8 cellular contexts compared by ENCODE assay signal in the genomic region with DNA sequence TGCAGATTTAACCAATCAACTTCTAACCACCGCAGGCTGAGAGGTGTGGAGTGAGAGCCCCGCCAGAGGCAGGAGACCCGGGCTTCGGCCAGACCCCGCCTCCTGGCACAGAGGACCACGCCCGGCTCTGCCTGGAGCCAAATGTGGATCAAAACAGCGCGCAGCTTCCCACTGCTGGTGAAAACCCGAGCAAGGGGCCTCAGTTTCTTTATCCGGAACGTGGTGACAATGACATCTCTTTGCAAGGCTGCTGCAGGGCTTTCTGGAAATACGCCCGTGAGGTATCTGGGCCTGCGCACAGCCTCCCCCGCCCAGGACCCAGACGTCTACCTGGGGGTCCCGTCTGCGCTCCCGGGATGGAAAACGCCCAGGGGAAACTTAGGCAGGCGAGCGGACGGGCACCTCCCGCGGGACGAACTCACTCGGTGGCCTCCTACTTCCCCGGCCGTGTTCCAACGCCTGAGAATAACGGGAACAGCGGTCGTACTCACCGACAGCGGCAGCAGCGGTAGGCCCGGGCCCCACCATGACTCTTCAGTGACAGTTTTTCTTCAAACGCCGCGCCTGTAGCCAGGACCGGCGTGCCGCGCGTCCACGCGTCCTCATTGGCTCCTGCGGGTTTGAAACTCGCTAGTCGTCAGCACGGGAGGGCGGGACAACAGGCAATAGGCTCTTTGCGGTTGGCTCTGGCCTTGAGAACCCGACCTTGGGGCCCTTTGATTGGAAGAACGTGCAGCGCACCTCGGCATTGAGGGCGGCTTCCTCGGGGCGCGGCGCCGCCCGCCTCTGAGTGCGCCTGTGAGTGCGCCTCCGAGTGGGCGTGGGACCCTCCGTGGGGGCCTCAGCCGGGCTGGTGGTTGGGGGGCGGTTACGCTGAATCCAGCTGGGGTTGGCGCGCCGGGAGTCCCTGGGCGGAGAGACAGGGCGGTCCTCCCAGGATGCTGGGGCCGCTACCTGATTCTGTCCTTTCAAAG. TPM values are rescaled to one million over a fixed set of nuclear protein-coding genes. Genes with fewer than 3 reads are reported as not detected.
DNase-seq lines count a peak whose midpoint lies in the region; ATAC-seq and TF ChIP-seq lines count a peak whose summit lies in the region.

A gene with protein sequence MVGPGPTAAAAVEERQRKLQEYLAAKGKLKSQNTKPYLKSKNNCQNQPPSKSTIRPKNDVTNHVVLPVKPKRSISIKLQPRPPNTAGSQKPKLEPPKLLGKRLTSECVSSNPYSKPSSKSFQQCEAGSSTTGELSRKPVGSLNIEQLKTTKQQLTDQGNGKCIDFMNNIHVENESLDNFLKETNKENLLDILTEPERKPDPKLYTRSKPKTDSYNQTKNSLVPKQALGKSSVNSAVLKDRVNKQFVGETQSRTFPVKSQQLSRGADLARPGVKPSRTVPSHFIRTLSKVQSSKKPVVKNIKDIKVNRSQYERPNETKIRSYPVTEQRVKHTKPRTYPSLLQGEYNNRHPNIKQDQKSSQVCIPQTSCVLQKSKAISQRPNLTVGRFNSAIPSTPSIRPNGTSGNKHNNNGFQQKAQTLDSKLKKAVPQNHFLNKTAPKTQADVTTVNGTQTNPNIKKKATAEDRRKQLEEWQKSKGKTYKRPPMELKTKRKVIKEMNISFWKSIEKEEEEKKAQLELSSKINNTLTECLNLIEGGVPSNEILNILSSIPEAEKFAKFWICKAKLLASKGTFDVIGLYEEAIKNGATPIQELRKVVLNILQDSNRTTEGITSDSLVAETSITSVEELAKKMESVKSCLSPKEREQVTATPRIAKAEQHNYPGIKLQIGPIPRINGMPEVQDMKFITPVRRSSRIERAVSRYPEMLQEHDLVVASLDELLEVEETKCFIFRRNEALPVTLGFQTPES (minus strand): TSS at position 539 of the 974 bp plus-strand sequence. CDS start 11 bp downstream, at position 528.

- under 1% methylated on average over 23 of the region's 79 CpGs for WGBS in esophagus muscularis mucosa

- peaks cover 40% of the 10 kb centered on the region for H3K4me1 Mint-ChIP-seq in activated T-cell treated with anti-CD3 and anti-CD28 coated beads, Interleukin-2, amount 50 U/mL, for 4 hours (ENCODE audit: low read depth)

- TF ChIP-seq CTCF in Peyer's patch (IDR thresholded peaks at IDR 0.05): no peak
- TF ChIP-seq CTCF in esophagus muscularis mucosa (IDR thresholded peaks at IDR 0.05): no peak

- H3K27me3 Mint-ChIP-seq in activated T-cell treated with anti-CD3 and anti-CD28 coated beads, Interleukin-2, amount 50 U/mL, for 4 hours (ENCODE audit: low read depth): no peaks in the 10 kb centered on the region

- H3K4me1 ChIP-seq in Peyer's patch (peaks cover 0 to 14% (median 7%) of the 10 kb centered on the region in 4 donors), esophagus muscularis mucosa (peaks cover 9 to 17% (median 16%) of the 10 kb centered on the region in 4 donors), muscle layer of duodenum (ENCODE audit: control insufficient read depth in 1 of 2, insufficient read depth in 2 of 2, low read length in 2 of 2) (peaks cover 0 to 14% of the 10 kb centered on the region in 2 donors)

- peaks cover 38% of the 10 kb centered on the region for H3K36me3 ChIP-seq in KOPT-K1 (ENCODE audit: insufficient read depth, low read length)
- H3K36me3 ChIP-seq in Peyer's patch: no peaks in the 10 kb centered on the region
- H3K36me3 ChIP-seq in esophagus muscularis mucosa: no peaks in the 10 kb centered on the region
- H3K36me3 ChIP-seq in muscle layer of duodenum (ENCODE audit: control insufficient read depth in 1 of 2, insufficient read depth in 2 of 2, low read length in 2 of 2): no peaks in the 10 kb centered on the region

- H3K27ac ChIP-seq in KOPT-K1 (ENCODE audit: low read depth, low read length, poor library complexity, severe bottlenecking): peak within 1 kb of the TSS; percentile 91
- H3K27ac ChIP-seq in Peyer's patch: peak within 1 kb of the TSS; percentile 40 to 70 (median 56)
- H3K27ac ChIP-seq in esophagus muscularis mucosa (replicated peaks in 1 of 4): peak within 1 kb of the TSS; percentile 58 to 75 (median 66)
- H3K27ac ChIP-seq in muscle layer of duodenum (ENCODE audit: low read length): peak within 1 kb of the TSS; percentile 43

- no peak for TF ChIP-seq POLR2A in Peyer's patch (IDR thresholded peaks at IDR 0.05)
- TF ChIP-seq POLR2A in esophagus muscularis mucosa (IDR thresholded peaks at IDR 0.05; ENCODE audit: low read depth): no peak

- peak within 1 kb of the TSS; percentile 70 to 78 (median 75) for H3K4me3 ChIP-seq in Peyer's patch
- peak within 1 kb of the TSS; percentile 65 to 82 (median 71) for H3K4me3 ChIP-seq in esophagus muscularis mucosa
- peak within 1 kb of the TSS; percentile 74 to 97 for H3K4me3 ChIP-seq in muscle layer of duodenum (ENCODE audit: low read depth in 1 of 2, low read length in 2 of 2)

- peak; percentile 99 for ATAC-seq in GM21825 (IDR thresholded peaks at IDR 0.05; ENCODE audit: unreplicated experiment)
- ATAC-seq in activated T-cell treated with anti-CD3 and anti-CD28 coated beads, Interleukin-2, amount 50 U/mL, for 4 hours: peak; percentile 99

- H3K9me3 ChIP-seq in KOPT-K1 (ENCODE audit: insufficient read depth, low read length, poor library complexity, severe bottlenecking): peaks cover 11% of the 10 kb centered on the region
- H3K9me3 ChIP-seq in Peyer's patch: no peaks in the 10 kb centered on the region
- H3K9me3 ChIP-seq in esophagus muscularis mucosa: no peaks in the 10 kb centered on the region
- no peaks in the 10 kb centered on the region for H3K9me3 ChIP-seq in muscle layer of duodenum (ENCODE audit: control insufficient read depth in 1 of 2, low read length in 2 of 2)

- peak; percentile 96 for DNase-seq in DMS79 (lab: John Stamatoyannopoulos, UW)
- DNase-seq in Peyer's patch: peak; percentile 95 to 98 (median 97)
- peak; percentile 89 for DNase-seq in activated T-cell treated with anti-CD3 and anti-CD28 coated beads, Interleukin-2, amount 50 U/mL, for 4 hours
- DNase-seq in esophagus muscularis mucosa (ENCODE audit: extremely low spot score): peak; percentile 98
- peak; percentile 93 for DNase-seq in stimulated activated CD8-positive, alpha-beta memory T cell treated with anti-CD3 and anti-CD28 coated beads, Interleukin-7, amount 100 ng/mL, for 24 hours (ENCODE audit: low read depth)

- H3K9me3 Mint-ChIP-seq in activated T-cell treated with anti-CD3 and anti-CD28 coated beads, Interleukin-2, amount 50 U/mL, for 4 hours: no peaks in the 10 kb centered on the region

- TF ChIP-seq EP300 in esophagus muscularis mucosa (IDR thresholded peaks at IDR 0.05): no peak

- peak within 1 kb of the TSS; percentile 88 for H3K4me3 Mint-ChIP-seq in activated T-cell treated with anti-CD3 and anti-CD28 coated beads, Interleukin-2, amount 50 U/mL, for 4 hours

- intact Hi-C loops in esophagus muscularis mucosa (cut with DNase I): no loop called here

- H3K27me3 ChIP-seq in Peyer's patch (no peaks in the 10 kb centered on the region), esophagus muscularis mucosa (no peaks in the 10 kb centered on the region), muscle layer of duodenum (ENCODE audit: low read depth, low read length) (no peaks in the 10 kb centered on the region)

- H3K36me3 Mint-ChIP-seq in activated T-cell treated with anti-CD3 and anti-CD28 coated beads, Interleukin-2, amount 50 U/mL, for 4 hours (ENCODE audit: insufficient read depth): no peaks in the 10 kb centered on the region

RNA-seq across cellular contexts. Expression of the gene that starts here (rescaled TPM):
- 10 to 100 TPM in 1 of 4 donors, 1 to 10 TPM in 1, under 1 TPM in 2; 0.54 to 19.0 (median 1.3) TPM for total RNA-seq in Peyer's patch
- 1 to 10 TPM; 2.7 to 4.1 (median 3.2) TPM for total RNA-seq in activated T-cell treated with anti-CD3 and anti-CD28 coated beads, Interleukin-2, amount 50 U/mL, for 4 hours
- 1 to 10 TPM in 1 of 4 donors, under 1 TPM in 2, not detected in 1; 0.23 to 1.5 (median 0.91) TPM for total RNA-seq in esophagus muscularis mucosa

Comparison
In these comparisons a context has a peak if more than half of its experiments do, and no peak if none do; other contexts are left out.
1. Peak in every context shown above with its lines: DNase-seq, ATAC-seq, H3K4me3 ChIP-seq and H3K27ac ChIP-seq.